Comparison of ENCODE assay signal across 8 cellular contexts in genomic region chr17:80832888-80833583, GRCh38.
DNase-seq lines count a peak whose midpoint lies in the region; ATAC-seq, FAIRE-seq and TF ChIP-seq lines count a peak whose summit lies in the region.

No MANE protein-coding gene starts in this region.

- H3K79me2 ChIP-seq in astrocyte (ENCODE audit: insufficient read depth, low read length) (no peaks in the 10 kb centered on the region), hepatocyte (no peaks in the 10 kb centered on the region)

- H3K4me2 ChIP-seq in astrocyte (ENCODE audit: low read length) (peak overlapping the region; percentile 85), hepatocyte (peak overlapping the region; percentile 77)

- H3K9me3 ChIP-seq in astrocyte (ENCODE audit: insufficient read depth, low read depth, low read length) (no peaks in the 10 kb centered on the region), hepatocyte (ENCODE audit: low read depth) (no peaks in the 10 kb centered on the region)

- DNase-seq in GM12892 (ENCODE audit: insufficient read length), result peak; percentile 90
- DNase-seq in NCI-H1436 treated with DMSO at 0.1 percent for 48 hours (lab: John Stamatoyannopoulos, UW), result peak; percentile 92
- peak; percentile 59 for DNase-seq in T-helper 22 cell (ENCODE audit: low read depth)
- peak; percentile 98 for DNase-seq in astrocyte (ENCODE audit: low read depth)
- peak; percentile 96 for DNase-seq in hepatocyte (ENCODE audit: low spot score)
- peak; percentile 88 for DNase-seq in putamen (ENCODE audit: low spot score)
- DNase-seq in urothelium cell line (ENCODE audit: low spot score), result peak; percentile 99

- no peaks in the 10 kb centered on the region for H3K9me3 Mint-ChIP-seq in astrocyte (ENCODE audit: unreplicated experiment)

- H3K9ac ChIP-seq in astrocyte (ENCODE audit: low read length), result peak overlapping the region; percentile 88

- peak; percentile 64; the same call in 1 of the 2 replicates for TF ChIP-seq POLR2A in GM12892 (IDR thresholded peaks at IDR 0.05; ENCODE audit: low read depth, low read length)

- peak overlapping the region; percentile 60 for H3K4me3 ChIP-seq in astrocyte (ENCODE audit: insufficient read depth, low read depth, low read length)
- peak overlapping the region; percentile 4 for H3K4me3 ChIP-seq in hepatocyte

- 4% methylated on average over 25 of the region's 25 CpGs for WGBS in hepatocyte (ENCODE audit: low lambda C conversion rate, missing lambda C conversion rate)

- H3K36me3 Mint-ChIP-seq in astrocyte (ENCODE audit: low read depth, unreplicated experiment), result peaks cover 12% of the 10 kb centered on the region

- no peaks in the 10 kb centered on the region for H3K36me3 ChIP-seq in astrocyte (ENCODE audit: insufficient read depth, low read length)
- no peaks in the 10 kb centered on the region for H3K36me3 ChIP-seq in hepatocyte (replicated peaks; ENCODE audit: insufficient read depth, low read depth)

- ATAC-seq in HG02798 (IDR thresholded peaks at IDR 0.05; ENCODE audit: poor library complexity, unreplicated experiment), result peak; percentile 74

- no peaks in the 10 kb centered on the region for H3K9me2 ChIP-seq in hepatocyte (replicated peaks; ENCODE audit: insufficient read depth)

- TF ChIP-seq CTCF in astrocyte (IDR thresholded peaks at IDR 0.05; ENCODE audit: insufficient read depth, low read depth, low read length) (no peak), hepatocyte (IDR thresholded peaks at IDR 0.05; ENCODE audit: poor library complexity) (no peak)

- H3K27ac ChIP-seq in astrocyte (ENCODE audit: low read depth, low read length), result peak overlapping the region; percentile 94
- H3K27ac ChIP-seq in hepatocyte, result peak overlapping the region; percentile 96

- H3K27me3 ChIP-seq in astrocyte (ENCODE audit: insufficient read depth, low read length) (no peaks in the 10 kb centered on the region), hepatocyte (no peaks in the 10 kb centered on the region)

- no peaks in the 10 kb centered on the region for H4K20me1 ChIP-seq in astrocyte (ENCODE audit: insufficient read depth, low read length)
- H4K20me1 ChIP-seq in hepatocyte (ENCODE audit: insufficient read depth, poor library complexity, severe bottlenecking), result no peaks in the 10 kb centered on the region

- FAIRE-seq in GM12892 (lab: Jason Lieb, UNC) (peak; percentile 96), astrocyte (lab: Jason Lieb, UNC) (peak; percentile 96), urothelium cell line (lab: Jason Lieb, UNC) (peak; percentile 98)

- peak overlapping the region; percentile 99 for H3K27ac Mint-ChIP-seq in astrocyte (ENCODE audit: unreplicated experiment)

- peak overlapping the region; percentile 79 for H3K4me3 Mint-ChIP-seq in astrocyte (ENCODE audit: unreplicated experiment)

- peaks cover 20% of the 10 kb centered on the region for H3K4me1 Mint-ChIP-seq in astrocyte (ENCODE audit: low read depth, unreplicated experiment)

- peak overlapping the region; percentile 43 for H2AFZ ChIP-seq in astrocyte (ENCODE audit: low read depth, low read length)
- peak overlapping the region; percentile 42 for H2AFZ ChIP-seq in hepatocyte

- peaks cover 2% of the 10 kb centered on the region for H3K27me3 Mint-ChIP-seq in astrocyte (ENCODE audit: low read depth, unreplicated experiment)

- peaks cover 27% of the 10 kb centered on the region for H3K4me1 ChIP-seq in astrocyte (ENCODE audit: insufficient read depth, low read length)
- peaks cover 29% of the 10 kb centered on the region for H3K4me1 ChIP-seq in hepatocyte (ENCODE audit: insufficient read depth)

Comparison
In these comparisons a context has a peak if more than half of its experiments do, and no peak if none do; other contexts are left out.
1. Peak in every context shown above with its lines: DNase-seq, ATAC-seq, H3K4me3 ChIP-seq and H3K27ac ChIP-seq.